Comparison of ENCODE assay signal across 1 cellular context in genomic region chr17:55134486-55135157, GRCh38.
TF ChIP-seq lines count a peak whose summit lies in the region.

No MANE protein-coding gene starts in this region.

TF ChIP-seq in WTC11, 78 proteins besides CTCF, POLR2A, EP300 and RAD21 (continued from another document):
- TF ChIP-seq ARID4B (CRISPR knock-in tag; IDR thresholded peaks at IDR 0.05; ENCODE audit: borderline replicate concordance) (no peak), SP1 (CRISPR knock-in tag; conservative IDR thresholded peaks at IDR 0.05) (no peak), ZNF121 (CRISPR knock-in tag; IDR thresholded peaks at IDR 0.05) (no peak), ZNF219 (CRISPR knock-in tag; IDR thresholded peaks at IDR 0.05; ENCODE audit: borderline replicate concordance) (no peak), JUN (CRISPR knock-in tag; IDR thresholded peaks at IDR 0.05) (no peak), TCF7 (CRISPR knock-in tag; IDR thresholded peaks at IDR 0.05; ENCODE audit: low read depth) (no peak), STAT6 (CRISPR knock-in tag; conservative IDR thresholded peaks at IDR 0.05; ENCODE audit: low read depth) (no peak), TP53 (CRISPR knock-in tag; IDR thresholded peaks at IDR 0.05) (no peak), MYBL2 (CRISPR knock-in tag; IDR thresholded peaks at IDR 0.05) (no peak), HMGA2 (CRISPR knock-in tag; IDR thresholded peaks at IDR 0.05) (no peak), CREM (CRISPR knock-in tag; IDR thresholded peaks at IDR 0.05) (no peak), SMAD3 (CRISPR knock-in tag; IDR thresholded peaks at IDR 0.05; ENCODE audit: borderline replicate concordance) (no peak)
TF ChIP-seq in WTC11: peak in this region for 0.
